ENCODE assay signal across 24 cellular contexts in the genomic region with DNA sequence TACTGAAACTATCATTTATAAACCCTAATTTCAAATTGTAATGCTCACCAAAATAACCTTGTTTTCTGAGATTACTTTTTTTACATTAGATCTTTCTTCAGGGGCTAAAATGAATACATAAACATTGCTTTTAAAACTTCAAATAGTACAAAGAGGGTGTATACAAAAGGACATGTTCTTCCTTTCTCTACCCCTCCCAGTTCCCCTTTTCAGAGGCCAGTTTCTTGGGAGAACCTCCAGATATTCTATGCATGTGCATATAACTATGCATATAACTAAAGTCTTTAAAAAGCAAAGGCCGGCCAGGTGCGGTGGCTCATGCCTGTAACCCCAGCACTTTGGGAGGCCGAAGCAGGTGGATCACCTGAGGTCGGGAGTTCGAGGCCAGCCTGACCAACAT.
"Had no signal": no experiment of that assay in that cellular context is flagged by ENCODE, and none has a peak within 500 bp of the region (broad histone marks: within the 10 kb centered on the region; RNA-seq: fewer than 3 reads in every experiment).

No MANE protein-coding gene starts in this region.

- DNase-seq: activated gamma-delta T cell treated with Interleukin-2 at 50 U/mL for 16 hours; activated T-cell treated with anti-CD3 and anti-CD28 coated beads, Interleukin-2, amount 50 U/mL, for 1 hour; aorta; dermis blood vessel endothelial cell; effector memory CD4-positive, alpha-beta T cell; foreskin keratinocyte; immature natural killer cell; lower lobe of right lung; mesendoderm; naive B cell; nucleus accumbens; right lobe of liver; stomach; uterus had no signal

- H3K4me1 ChIP-seq: foreskin keratinocyte, lower lobe of right lung, parathyroid adenoma, right lobe of liver, stomach, suprapubic skin, tibial nerve, uterus had no signal

- H3K36me3 ChIP-seq: lower lobe of right lung, right lobe of liver, stomach, suprapubic skin, tibial nerve, uterus had no signal

- H3K9me3 Mint-ChIP-seq: activated naive CD4-positive, alpha-beta T cell treated with anti-CD3 and anti-CD28 coated beads, Interleukin-2, amount 50 U/mL, for 24 hours; immature natural killer cell; naive B cell; stimulated activated memory B cell treated with anti-CD40 and anti-IgM and Interleukin-4, amounts not matched to agents 10 μg/mL and 1 μg/mL and 100 μg/mL, for 72 hours; WTC11 had no signal

- H3K36me3 Mint-ChIP-seq: activated naive CD4-positive, alpha-beta T cell treated with anti-CD3 and anti-CD28 coated beads, Interleukin-2, amount 50 U/mL, for 24 hours; brain; immature natural killer cell; naive B cell; stimulated activated memory B cell treated with anti-CD40 and anti-IgM and Interleukin-4, amounts not matched to agents 10 μg/mL and 1 μg/mL and 100 μg/mL, for 72 hours; WTC11 had no signal

- H3K9me3 ChIP-seq: lower lobe of right lung, right lobe of liver, stomach, suprapubic skin, tibial nerve, uterus had no signal

- H3K27ac Mint-ChIP-seq: activated naive CD4-positive, alpha-beta T cell treated with anti-CD3 and anti-CD28 coated beads, Interleukin-2, amount 50 U/mL, for 24 hours; brain; immature natural killer cell; stimulated activated memory B cell treated with anti-CD40 and anti-IgM and Interleukin-4, amounts not matched to agents 10 μg/mL and 1 μg/mL and 100 μg/mL, for 72 hours; WTC11 had no signal

- H3K4me1 Mint-ChIP-seq: brain; immature natural killer cell; stimulated activated memory B cell treated with anti-CD40 and anti-IgM and Interleukin-4, amounts not matched to agents 10 μg/mL and 1 μg/mL and 100 μg/mL, for 72 hours; WTC11 had no signal

- H3K27me3 ChIP-seq: foreskin keratinocyte, hepatocyte, right lobe of liver, stomach, suprapubic skin, tibial nerve, uterus had no signal

- H3K4me3 ChIP-seq: hepatocyte, lower lobe of right lung, right lobe of liver, skin epidermis, stomach, suprapubic skin, tibial nerve, uterus had no signal

- H3K4me3 Mint-ChIP-seq: activated naive CD4-positive, alpha-beta T cell treated with anti-CD3 and anti-CD28 coated beads, Interleukin-2, amount 50 U/mL, for 24 hours; brain; immature natural killer cell; stimulated activated memory B cell treated with anti-CD40 and anti-IgM and Interleukin-4, amounts not matched to agents 10 μg/mL and 1 μg/mL and 100 μg/mL, for 72 hours; WTC11 had no signal

- H3K27me3 Mint-ChIP-seq: activated naive CD4-positive, alpha-beta T cell treated with anti-CD3 and anti-CD28 coated beads, Interleukin-2, amount 50 U/mL, for 24 hours; brain; naive B cell; stimulated activated memory B cell treated with anti-CD40 and anti-IgM and Interleukin-4, amounts not matched to agents 10 μg/mL and 1 μg/mL and 100 μg/mL, for 72 hours had no signal

- H3K27ac ChIP-seq: foreskin keratinocyte, hepatocyte, parathyroid adenoma, right lobe of liver, stomach, suprapubic skin, tibial nerve, uterus had no signal

- ATAC-seq: foreskin keratinocyte; left lobe of liver; lower lobe of right lung; right lobe of liver; stimulated activated memory B cell treated with anti-CD40 and anti-IgM and Interleukin-4, amounts not matched to agents 10 μg/mL and 1 μg/mL and 100 μg/mL, for 72 hours; WTC11 had no signal
